17 cellular contexts compared by ENCODE assay signal in genomic region chr14:99740411-99740810, GRCh38. TPM values are rescaled to one million over a fixed set of nuclear protein-coding genes. Genes with fewer than 3 reads are reported as not detected.
DNase-seq lines count a peak whose midpoint lies in the region; ATAC-seq and TF ChIP-seq lines count a peak whose summit lies in the region.
"Had no signal": no experiment of that assay in that cellular context is flagged by ENCODE, and none has a peak within 500 bp of the region (broad histone marks: within the 10 kb centered on the region; RNA-seq: fewer than 3 reads in every experiment).

No MANE protein-coding gene starts in this region.

- peak overlapping the region; percentile 79 to 87 (median 82) for H3K27ac ChIP-seq in esophagus muscularis mucosa (replicated peaks in 1 of 4)
- peak overlapping the region; percentile 39 for H3K27ac ChIP-seq in right atrium auricular region
- H3K27ac ChIP-seq in psoas muscle = peak overlapping the region; percentile 73
- H3K27ac ChIP-seq in upper lobe of left lung = peak overlapping the region in 3 of 4 donors; percentile 24 to 85 (median 81)
- H3K27ac ChIP-seq: C4-2B had no signal

- H3K4me1 Mint-ChIP-seq in stimulated activated naive CD8-positive, alpha-beta T cell treated with anti-CD3 and anti-CD28 coated beads, Interleukin-15, amount 100 ng/mL, for 72 hours = peaks cover 7% of the 10 kb centered on the region

- TF ChIP-seq CTCF in esophagus muscularis mucosa (IDR thresholded peaks at IDR 0.05) = no peak
- no peak for TF ChIP-seq CTCF in right atrium auricular region (IDR thresholded peaks at IDR 0.05)
- TF ChIP-seq CTCF in psoas muscle (IDR thresholded peaks at IDR 0.05) = no peak
- TF ChIP-seq CTCF in upper lobe of left lung (IDR thresholded peaks at IDR 0.05) = no peak

- H3K4me1 ChIP-seq in esophagus muscularis mucosa (peaks cover 66 to 94% (median 84%) of the 10 kb centered on the region in 4 donors), right atrium auricular region (peaks cover 0 to 72% of the 10 kb centered on the region in 2 donors), psoas muscle (peaks cover 54% of the 10 kb centered on the region), upper lobe of left lung (peaks cover 22 to 44% (median 37%) of the 10 kb centered on the region in 4 donors)

- H3K27me3 ChIP-seq in esophagus muscularis mucosa (no peaks in the 10 kb centered on the region), right atrium auricular region (no peaks in the 10 kb centered on the region), psoas muscle (ENCODE audit: insufficient read depth in 3 of 3, low read length in 2 of 3) (no peaks in the 10 kb centered on the region), upper lobe of left lung (no peaks in the 10 kb centered on the region)

- intact Hi-C loops in esophagus muscularis mucosa (cut with DNase I) (no loop called here), psoas muscle (cut with DNase I) (loop anchor here in 1 of 2 donors (5.0 kb wide), 1 partner anchor 47 kb away; no protein-coding TSS in a partner anchor)

- H3K9me3 ChIP-seq in esophagus muscularis mucosa (no peaks in the 10 kb centered on the region), right atrium auricular region (no peaks in the 10 kb centered on the region), psoas muscle (no peaks in the 10 kb centered on the region), upper lobe of left lung (no peaks in the 10 kb centered on the region)

- TF ChIP-seq POLR2A in esophagus muscularis mucosa (IDR thresholded peaks at IDR 0.05; ENCODE audit: low read depth) = no peak
- no peak for TF ChIP-seq POLR2A in upper lobe of left lung (IDR thresholded peaks at IDR 0.05)

- WGBS in esophagus muscularis mucosa = 62% methylated on average over 2 of the region's 10 CpGs
- 22 to 31% (median 22%) methylated on average over 10 of the region's 10 CpGs for WGBS in psoas muscle, 3 donors
- 44 to 72% methylated on average over 9 to 10 of the region's 10 CpGs for WGBS in upper lobe of left lung, 2 donors

- H3K4me3 ChIP-seq in esophagus muscularis mucosa = peak overlapping the region in 1 of 4 donors; percentile 3
- H3K4me3 ChIP-seq in right atrium auricular region = no peak overlapping the region
- H3K4me3 ChIP-seq in psoas muscle = no peak overlapping the region
- peak overlapping the region in 2 of 4 donors; percentile 4 to 66 for H3K4me3 ChIP-seq in upper lobe of left lung

- no peaks in the 10 kb centered on the region for H3K9me3 Mint-ChIP-seq in stimulated activated naive CD8-positive, alpha-beta T cell treated with anti-CD3 and anti-CD28 coated beads, Interleukin-15, amount 100 ng/mL, for 72 hours
- H3K9me3 Mint-ChIP-seq: HFFc6 had no signal

- TF ChIP-seq EP300 in esophagus muscularis mucosa (IDR thresholded peaks at IDR 0.05) (no peak), upper lobe of left lung (IDR thresholded peaks at IDR 0.05) (no peak)

- H3K27me3 Mint-ChIP-seq in stimulated activated naive CD8-positive, alpha-beta T cell treated with anti-CD3 and anti-CD28 coated beads, Interleukin-15, amount 100 ng/mL, for 72 hours = peaks cover 61% of the 10 kb centered on the region

- DNase-seq in esophagus muscularis mucosa (ENCODE audit: extremely low spot score) (no peak), right atrium auricular region (ENCODE audit: low spot score) (no peak), psoas muscle (peak in 1 of 2 donors; percentile 84), upper lobe of left lung (no peak), SW 1271 (lab: John Stamatoyannopoulos, UW) (no peak)
- no peak for DNase-seq in stimulated activated naive CD8-positive, alpha-beta T cell treated with anti-CD3 and anti-CD28 coated beads, Interleukin-15, amount 100 ng/mL, for 72 hours
- no peak for DNase-seq in activated CD4-positive, alpha-beta T cell treated with anti-CD3 and anti-CD28 coated beads for 48 hours
- DNase-seq: COR-L47, DMS153, EL, HFFc6, NCI-H1048, NCI-H1436 treated with DMSO at 0.1 percent for 48 hours, NCI-H2081, NCI-H510A treated with DMSO at 0.1 percent for 48 hours had no signal

- H3K27ac Mint-ChIP-seq in stimulated activated naive CD8-positive, alpha-beta T cell treated with anti-CD3 and anti-CD28 coated beads, Interleukin-15, amount 100 ng/mL, for 72 hours = no peak overlapping the region
- H3K27ac Mint-ChIP-seq: HFFc6 had no signal

- H3K4me3 Mint-ChIP-seq in stimulated activated naive CD8-positive, alpha-beta T cell treated with anti-CD3 and anti-CD28 coated beads, Interleukin-15, amount 100 ng/mL, for 72 hours = no peak overlapping the region
- H3K4me3 Mint-ChIP-seq: HFFc6 had no signal

- ATAC-seq in psoas muscle (peak; percentile 63 to 81 (median 78)), upper lobe of left lung (ENCODE audit: low FRiP score in 2 of 2) (no peak)
- no peak for ATAC-seq in stimulated activated naive CD8-positive, alpha-beta T cell treated with anti-CD3 and anti-CD28 coated beads, Interleukin-15, amount 100 ng/mL, for 72 hours

- H3K36me3 ChIP-seq in esophagus muscularis mucosa (no peaks in the 10 kb centered on the region), right atrium auricular region (no peaks in the 10 kb centered on the region), psoas muscle (ENCODE audit: insufficient read depth in 1 of 2, low read depth in 1 of 2) (no peaks in the 10 kb centered on the region), upper lobe of left lung (no peaks in the 10 kb centered on the region)

RNA-seq across cellular contexts. Expression of gene EML1, which starts 52.8 kb away (rescaled TPM):
- total RNA-seq in esophagus muscularis mucosa = 100 to 1,000 TPM in 3 of 4 donors, 10 to 100 TPM in 1; 92.3 to 131 (median 119) TPM
- 10 to 100 TPM; 28.3 to 30.2 TPM for total RNA-seq in right atrium auricular region
- total RNA-seq in psoas muscle = 10 to 100 TPM in 2 of 4 donors, 1 to 10 TPM in 2; 6.9 to 40.4 (median 11.5) TPM
- polyA plus RNA-seq in psoas muscle = 10 to 100 TPM in 1 of 3 donors, 1 to 10 TPM in 2; 3.1 to 11.2 (median 3.4) TPM
- 10 to 100 TPM; 22.2 to 55.5 (median 36.4) TPM for total RNA-seq in upper lobe of left lung

RNA-seq across cellular contexts. Expression of gene CYP46A1, which starts 56.3 kb away (rescaled TPM):
- total RNA-seq in esophagus muscularis mucosa = 1 to 10 TPM; 1.2 to 2.5 (median 1.9) TPM
- 1 to 10 TPM; 1.4 to 6.9 TPM for total RNA-seq in right atrium auricular region
- total RNA-seq in psoas muscle = 1 to 10 TPM in 1 of 4 donors, under 1 TPM in 3; 0.50 to 1.5 (median 0.83) TPM
- polyA plus RNA-seq in psoas muscle = under 1 TPM; 0.09 to 0.35 (median 0.26) TPM
- total RNA-seq in upper lobe of left lung = 10 to 100 TPM in 1 of 6 donors, 1 to 10 TPM in 2, under 1 TPM in 3; 0.15 to 12.6 (median 1.2) TPM
- total RNA-seq: H4 had no signal

Comparison
In these comparisons a context has a peak if more than half of its experiments do, and no peak if none do; other contexts are left out.
1. ATAC-seq: peak in psoas muscle (4 of 4); none in upper lobe of left lung (0 of 2) and stimulated activated naive CD8-positive, alpha-beta T cell treated with anti-CD3 and anti-CD28 coated beads, Interleukin-15, amount 100 ng/mL, for 72 hours (single experiment).
2. Peak in every context shown above with its lines, with median percentiles within 50 percentile points of each other: H3K27ac ChIP-seq.